26 cellular contexts compared by ENCODE assay signal in the genomic region with DNA sequence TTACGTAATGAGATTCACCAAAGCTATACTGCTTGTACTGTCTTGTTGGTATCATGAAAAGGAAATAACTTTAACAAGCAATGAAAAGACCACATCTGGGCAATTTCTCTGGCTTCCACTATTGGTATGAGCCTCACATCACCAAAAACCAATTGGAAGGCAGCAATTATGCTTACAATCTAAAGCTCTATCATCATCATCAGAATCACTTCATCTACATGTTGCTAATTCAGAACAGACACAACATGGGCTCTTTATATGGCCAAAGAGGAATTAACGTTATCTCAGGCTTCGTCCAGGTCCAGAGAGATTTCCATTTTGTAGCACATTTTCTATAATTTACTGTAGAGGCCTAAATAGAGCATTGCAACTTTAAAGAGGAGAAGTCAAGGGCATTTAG.
"Had no signal": no experiment of that assay in that cellular context is flagged by ENCODE, and none has a peak within 500 bp of the region (broad histone marks: within the 10 kb centered on the region; RNA-seq: fewer than 3 reads in every experiment).

No MANE protein-coding gene starts in this region.

- H3K4me3 ChIP-seq: stomach, suprapubic skin, testis, thoracic aorta, thyroid gland, tibial artery, tibial nerve, transverse colon, upper lobe of left lung, upper lobe of right lung, uterus, vagina had no signal

- ATAC-seq: stimulated activated effector memory CD8-positive, alpha-beta T cell treated with anti-CD3 and anti-CD28 coated beads, Interleukin-12 subunit alpha, Interleukin-12 subunit beta, amount 100 ng/mL, for 72 hours; stimulated activated memory B cell treated with anti-CD40 and anti-IgM and Interleukin-4, amounts not matched to agents 10 μg/mL and 1 μg/mL and 100 μg/mL, for 72 hours; stimulated activated naive B cell treated with anti-CD40 and anti-IgM and Interleukin-4, amounts not matched to agents 10 μg/mL and 1 μg/mL and 100 μg/mL, for 72 hours; stimulated activated naive CD8-positive, alpha-beta T cell treated with anti-CD3 and anti-CD28 coated beads, Interleukin-15, amount 100 ng/mL, for 72 hours; stimulated activated naive CD8-positive, alpha-beta T cell treated with anti-CD3 and anti-CD28 coated beads, Interleukin-15, Interleukin-2, amounts not matched to agents 100 U/mL and 50 U/mL, for 24 hours; upper lobe of right lung had no signal

- H3K27ac ChIP-seq: stomach, suprapubic skin, testis, thoracic aorta, thyroid gland, tibial artery, tibial nerve, transverse colon, upper lobe of left lung, upper lobe of right lung, uterus, vagina had no signal

- H3K9me3 ChIP-seq: testis, thyroid gland, uterus had no signal

- H3K36me3 ChIP-seq: stomach, suprapubic skin, thoracic aorta, thyroid gland, tibial artery, tibial nerve, transverse colon, upper lobe of left lung, upper lobe of right lung, uterus, vagina had no signal

- H3K27me3 ChIP-seq: stomach, suprapubic skin, testis, thyroid gland, tibial artery, tibial nerve, transverse colon, upper lobe of left lung, upper lobe of right lung, uterus, vagina had no signal

- DNase-seq: stimulated activated CD4-positive, alpha-beta T cell treated with anti-CD3 and anti-CD28 coated beads, Interleukin-2, amount 100 ng/mL, for 48 hours; stimulated activated CD4-positive, alpha-beta T cell treated with anti-CD3 and anti-CD28 coated beads, Interleukin-4, amount 100 ng/mL, for 1 hour; stimulated activated CD4-positive, alpha-beta T cell treated with anti-CD3 and anti-CD28 coated beads, Interleukin-4, amount 100 ng/mL, for 24 hours; stimulated activated CD4-positive, alpha-beta T cell treated with anti-CD3 and anti-CD28 coated beads, Interleukin-4, amount 100 ng/mL, for 4 hours; stimulated activated CD8-positive, alpha-beta memory T cell treated with anti-CD3 and anti-CD28 coated beads, Interleukin-4, amount 100 ng/mL, for 48 hours; stimulated activated naive B cell treated with anti-CD40 and anti-IgM and Interleukin-4, amounts not matched to agents 10 μg/mL and 1 μg/mL and 100 μg/mL, for 72 hours; stimulated activated naive CD4-positive, alpha-beta T cell; stimulated activated naive CD4-positive, alpha-beta T cell treated with Interleukin-2 at 50 U/mL for 16 hours; stimulated activated naive CD8-positive, alpha-beta T cell treated with anti-CD3 and anti-CD28 coated beads, Interleukin-15, amount 100 ng/mL, for 72 hours; stimulated activated naive CD8-positive, alpha-beta T cell treated with anti-CD3 and anti-CD28 coated beads, Interleukin-15, Interleukin-2, amounts not matched to agents 100 U/mL and 50 U/mL, for 24 hours; stomach; substantia nigra; testis; thyroid gland; tibial artery; transverse colon; trophoblast cell; upper lobe of left lung; upper lobe of right lung; uterus had no signal

- H3K4me1 ChIP-seq: stomach, suprapubic skin, testis, thyroid gland, tibial artery, tibial nerve, transverse colon, upper lobe of left lung, upper lobe of right lung, uterus, vagina had no signal
